ENCODE assay signal across 9 cellular contexts in genomic region chr17:67200727-67201301, GRCh38. TPM values are rescaled to one million over a fixed set of nuclear protein-coding genes. Genes with fewer than 3 reads are reported as not detected.
DNase-seq lines count a peak whose midpoint lies in the region; ATAC-seq, FAIRE-seq and TF ChIP-seq lines count a peak whose summit lies in the region.
"Had no signal": no experiment of that assay in that cellular context is flagged by ENCODE, and none has a peak within 500 bp of the region (broad histone marks: within the 10 kb centered on the region; RNA-seq: fewer than 3 reads in every experiment).

No MANE protein-coding gene starts in this region.

- intact Hi-C loops in GM12878 (cut with micrococcal nuclease; ENCODE audit: unreplicated experiment), result no loop called here
- intact Hi-C loops in activated CD4-positive, alpha-beta memory T cell treated with anti-CD3 and anti-CD28 coated beads for 36 hours (cut with micrococcal nuclease), result no loop called here
- intact Hi-C loops in gastrocnemius medialis (cut with DNase I; ENCODE audit: low total_unique reads), result no loop called here

- no peak overlapping the region for H3K4me3 ChIP-seq in GM12878
- H3K4me3 ChIP-seq in gastrocnemius medialis, result no peak overlapping the region

- no peaks in the 10 kb centered on the region for H3K79me2 ChIP-seq in GM12878 (ENCODE audit: control insufficient read depth, insufficient read depth, low read length)

- H3K4me1 ChIP-seq in GM12878 (ENCODE audit: control insufficient read depth, insufficient read depth, low read length), result no peaks in the 10 kb centered on the region
- peaks cover 0 to 4% of the 10 kb centered on the region in 2 donors for H3K4me1 ChIP-seq in gastrocnemius medialis

- no peak overlapping the region for H3K27ac ChIP-seq in GM12878 (ENCODE audit: control insufficient read depth, insufficient read depth)
- no peak overlapping the region for H3K27ac ChIP-seq in gastrocnemius medialis

- H3K4me1 Mint-ChIP-seq in activated CD4-positive, alpha-beta T cell treated with anti-CD3 and anti-CD28 coated beads, Interleukin-2, amount 10 ng/mL, durations not matched to agents 7 days and 5 days, result peaks cover 6% of the 10 kb centered on the region
- H3K4me1 Mint-ChIP-seq in activated CD4-positive, alpha-beta memory T cell treated with anti-CD3 and anti-CD28 coated beads for 36 hours (ENCODE audit: low read depth), result peaks cover 22% of the 10 kb centered on the region

- SMC1A ChIA-PET in GM12878 (lab: Charles Lee; ENCODE audit: uncharacterized antibody, unreplicated experiment), result interaction anchor here (1.4 to 2.7 kb wide), 2 partner anchors 14 to 17 kb away, joined by 4 to 11 read pairs; no protein-coding TSS in a partner anchor

- 93% methylated on average over 4 of the region's 4 CpGs for WGBS in GM12878 (ENCODE audit: insufficient coverage, insufficient replicate concordance, low lambda C conversion rate, missing lambda C conversion rate)

- TF ChIP-seq POLR2A in GM12878 (IDR thresholded peaks at IDR 0.05; ENCODE audit: low read depth, low read length), result no peak
- TF ChIP-seq POLR2A in gastrocnemius medialis (IDR thresholded peaks at IDR 0.05), result no peak

- no peak for FAIRE-seq in GM12878 (lab: Jason Lieb, UNC)

- H3K36me3 ChIP-seq in GM12878 (ENCODE audit: control insufficient read depth in 2 of 2, insufficient read depth in 2 of 2, low read length in 1 of 2) (peaks cover 9 to 23% of the 10 kb centered on the region in 2 experiments; a peak in 3 of 4 replicates), gastrocnemius medialis (peaks cover 0 to 24% of the 10 kb centered on the region in 2 donors)

- H3K36me3 Mint-ChIP-seq in activated CD4-positive, alpha-beta T cell treated with anti-CD3 and anti-CD28 coated beads, Interleukin-2, amount 10 ng/mL, durations not matched to agents 7 days and 5 days (ENCODE audit: low read depth), result peaks cover 49% of the 10 kb centered on the region
- H3K36me3 Mint-ChIP-seq in activated CD4-positive, alpha-beta memory T cell treated with anti-CD3 and anti-CD28 coated beads for 36 hours, result peaks cover 41% of the 10 kb centered on the region

- BruUV-seq in GM12878 (replicated peaks; lab: Mats Ljungman, UMichigan), result no TSS peak

- no peak overlapping the region for H3K27ac Mint-ChIP-seq in activated CD4-positive, alpha-beta T cell treated with anti-CD3 and anti-CD28 coated beads, Interleukin-2, amount 10 ng/mL, durations not matched to agents 7 days and 5 days
- no peak overlapping the region for H3K27ac Mint-ChIP-seq in activated CD4-positive, alpha-beta memory T cell treated with anti-CD3 and anti-CD28 coated beads for 36 hours

- H3K4me3 Mint-ChIP-seq in activated CD4-positive, alpha-beta T cell treated with anti-CD3 and anti-CD28 coated beads, Interleukin-2, amount 10 ng/mL, durations not matched to agents 7 days and 5 days, result no peak overlapping the region
- H3K4me3 Mint-ChIP-seq in activated CD4-positive, alpha-beta memory T cell treated with anti-CD3 and anti-CD28 coated beads for 36 hours, result no peak overlapping the region
- H3K4me3 Mint-ChIP-seq: central memory CD8-positive, alpha-beta T cell had no signal

- H3K27me3 ChIP-seq in GM12878 (replicated peaks in 1 of 2; ENCODE audit: control insufficient read depth in 2 of 2, insufficient read depth in 2 of 2, low read length in 1 of 2) (no peaks in the 10 kb centered on the region), gastrocnemius medialis (no peaks in the 10 kb centered on the region)

- in situ Hi-C loops in GM12878 (cut with MboI) (no loop called here), gastrocnemius medialis (cut with MboI; ENCODE audit: low sequenced_read_pairs in 4 of 4) (no loop called here)

- no peak overlapping the region for H3K9ac ChIP-seq in GM12878 (ENCODE audit: control insufficient read depth, insufficient read depth, low read length)

- H2AFZ ChIP-seq in GM12878 (ENCODE audit: control insufficient read depth, low read depth, low read length), result no peak overlapping the region

- no peaks in the 10 kb centered on the region for H3K9me3 ChIP-seq in GM12878 (replicated peaks; ENCODE audit: control insufficient read depth, insufficient read depth, low read length)
- H3K9me3 ChIP-seq in gastrocnemius medialis, result no peaks in the 10 kb centered on the region

- DNase-seq in D341Med (ENCODE audit: low spot score) (peak; percentile 68), HT-29 (ENCODE audit: low spot score) (peak; percentile 56), GM12878 (ENCODE audit: low read depth, low spot score) (no peak), myocyte (ENCODE audit: low read depth) (peak; percentile 19), NCI-H510A treated with DMSO at 0.1 percent for 48 hours (lab: John Stamatoyannopoulos, UW) (no peak), gastrocnemius medialis (no peak)
- DNase-seq in activated CD4-positive, alpha-beta T cell treated with anti-CD3 and anti-CD28 coated beads, Interleukin-2, amount 10 ng/mL, durations not matched to agents 7 days and 5 days, result no peak
- DNase-seq in activated CD4-positive, alpha-beta memory T cell treated with anti-CD3 and anti-CD28 coated beads for 36 hours, result no peak

- peaks cover 5% of the 10 kb centered on the region for H3K9me3 Mint-ChIP-seq in activated CD4-positive, alpha-beta T cell treated with anti-CD3 and anti-CD28 coated beads, Interleukin-2, amount 10 ng/mL, durations not matched to agents 7 days and 5 days
- H3K9me3 Mint-ChIP-seq in activated CD4-positive, alpha-beta memory T cell treated with anti-CD3 and anti-CD28 coated beads for 36 hours, result peaks cover 10% of the 10 kb centered on the region
- H3K9me3 Mint-ChIP-seq: central memory CD8-positive, alpha-beta T cell had no signal

- H3K4me2 ChIP-seq in GM12878 (ENCODE audit: control insufficient read depth, insufficient read depth), result no peak overlapping the region

- no peak for TF ChIP-seq EP300 in GM12878 (IDR thresholded peaks at IDR 0.05; ENCODE audit: borderline replicate concordance in 1 of 2, control insufficient read depth in 1 of 2, low read depth in 2 of 2, low read length in 2 of 2)

- POLR2A ChIA-PET in GM12878 (lab: Charles Lee), result no interaction called here
- POLR2A ChIA-PET in activated CD4-positive, alpha-beta T cell treated with anti-CD3 and anti-CD28 coated beads, Interleukin-2, amount 10 ng/mL, durations not matched to agents 7 days and 5 days (lab: Charles Lee), result no interaction called here
- POLR2A ChIA-PET in activated CD4-positive, alpha-beta memory T cell treated with anti-CD3 and anti-CD28 coated beads for 36 hours (lab: Charles Lee), result no interaction called here

- ATAC-seq in GM12878, result peak; percentile 67
- no peak for ATAC-seq in gastrocnemius medialis

- RAD21 ChIA-PET in GM12878 (lab: Charles Lee; ENCODE audit: unreplicated experiment), result interaction anchor here (0.8 kb wide), 1 partner anchor 29 kb away, joined by 3 read pairs; no protein-coding TSS in a partner anchor

- TF ChIP-seq CTCF in GM12878 (IDR thresholded peaks at IDR 0.05 in 2 of 3, conservative IDR thresholded peaks at IDR 0.05 in 1 of 3; ENCODE audit: control insufficient read depth in 2 of 3, extremely low read depth in 1 of 3, insufficient read depth in 1 of 3, low read depth in 3 of 3, low read length in 3 of 3), result peak; percentile 9 to 55 (median 39); a peak in 5 of 6 replicates
- TF ChIP-seq CTCF in gastrocnemius medialis (IDR thresholded peaks at IDR 0.05 in 4 of 5, conservative IDR thresholded peaks at IDR 0.05 in 1 of 5), result peak in 2 of 5 experiments; percentile 17 to 41

- no peaks in the 10 kb centered on the region for H3K27me3 Mint-ChIP-seq in activated CD4-positive, alpha-beta T cell treated with anti-CD3 and anti-CD28 coated beads, Interleukin-2, amount 10 ng/mL, durations not matched to agents 7 days and 5 days
- no peaks in the 10 kb centered on the region for H3K27me3 Mint-ChIP-seq in activated CD4-positive, alpha-beta memory T cell treated with anti-CD3 and anti-CD28 coated beads for 36 hours
- H3K27me3 Mint-ChIP-seq: central memory CD8-positive, alpha-beta T cell had no signal

- H4K20me1 ChIP-seq in GM12878 (ENCODE audit: control insufficient read depth, insufficient read depth), result no peaks in the 10 kb centered on the region

- CTCF ChIA-PET in GM12878 (lab: Yijun Ruan, JAX), result interaction anchor here (0.6 to 2.6 kb wide), 11 partner anchors 9 to 490 kb away, joined by 3 to 10 read pairs (median 4); no protein-coding TSS in a partner anchor
- CTCF ChIA-PET in activated CD4-positive, alpha-beta T cell treated with anti-CD3 and anti-CD28 coated beads, Interleukin-2, amount 10 ng/mL, durations not matched to agents 7 days and 5 days (lab: Charles Lee), result interaction anchor here (1.1 to 1.3 kb wide), 2 partner anchors 15 to 51 kb away, joined by 4 to 6 read pairs; no protein-coding TSS in a partner anchor
- CTCF ChIA-PET in activated CD4-positive, alpha-beta memory T cell treated with anti-CD3 and anti-CD28 coated beads for 36 hours (lab: Charles Lee), result interaction anchor here (0.7 to 2.6 kb wide), 12 partner anchors 9 to 110 kb away, joined by 3 to 10 read pairs (median 4); no protein-coding TSS in a partner anchor

- TF ChIP-seq RAD21 in GM12878 (IDR thresholded peaks at IDR 0.05; ENCODE audit: insufficient read depth, low read depth, low read length), result no peak

TF ChIP-seq in GM12878, 131 proteins besides CTCF, POLR2A, EP300 and RAD21:
- no peak for TF ChIP-seq BRCA1 (IDR thresholded peaks at IDR 0.05; ENCODE audit: low read depth, low read length)

RNA-seq across cellular contexts. Expression of gene HELZ, which starts 44.2 kb away (rescaled TPM):
- total RNA-seq in HT-29 (2014; rRNA removed; shearing (Covaris generic)), result 18.2 and 22.9 TPM in 2 replicates
- total RNA-seq in GM12878 (2013; cell fraction: nucleolus; rRNA removed), result 555 TPM in 2 replicates
- total RNA-seq in GM12878 (2014; rRNA removed) (16.7 and 19.6 TPM in 2 replicates), GM12878 (2014; rRNA removed; fragmentation: Illumina TruSeq; extraction: Trizol) (21.5 and 23.4 TPM in 2 replicates), GM12878 (2021) (32.7 and 36.4 TPM in 2 replicates), myocyte (41.9 and 43.7 TPM in 2 replicates), gastrocnemius medialis (10 to 100 TPM; 21.0 to 47.0 (median 38.9) TPM)
- 11.2 TPM for polyA plus RNA-seq in GM12878 (2011; ENCODE audit: low read depth)
- polyA plus RNA-seq in GM12878 (2011; rRNA removed) (29.3 and 42.1 TPM in 2 replicates), GM12878 (2014; fragmentation: Illumina TruSeq; extraction: Trizol) (12.6 and 15.6 TPM in 2 replicates), GM12878 (2014; fragmentation: Nextera tagmentation; extraction: Ambion mirVana) (1 to 10 TPM; 1.5 to 8.1 TPM), GM12878 (2014; rRNA removed) (7.3 and 7.9 TPM in 2 replicates), GM12878 (2016; fragmentation: Nextera tagmentation; extraction: Ambion mirVana) (10 to 100 TPM; 34.1 to 36.8 TPM)
- 15.3 and 21.5 TPM in 2 replicates for polyA plus RNA-seq in GM12878 (2011; cell fraction: cytosol; rRNA removed)
- polyA plus RNA-seq in GM12878 (2011; cell fraction: nucleus; rRNA removed), result 25.9 and 29.8 TPM in 2 replicates
- 8.9 and 12.1 TPM in 2 replicates for polyA plus RNA-seq in GM12878 (2012)
- 89.5 and 125 TPM in 2 replicates for polyA minus RNA-seq in GM12878 (2011; rRNA and poly(A)+ RNA removed)
- polyA minus RNA-seq in GM12878 (2011; cell fraction: cytosol; rRNA and poly(A)+ RNA removed), result 29.2 and 29.9 TPM in 2 replicates
- 88.5 and 107 TPM in 2 replicates for polyA minus RNA-seq in GM12878 (2011; cell fraction: nucleus; rRNA and poly(A)+ RNA removed)
- 6.3 TPM for polyA plus RNA-seq in myocyte (2012)
- 10 to 100 TPM; 76.8 to 77.3 TPM for total RNA-seq in activated CD4-positive, alpha-beta T cell treated with anti-CD3 and anti-CD28 coated beads, Interleukin-2, amount 10 ng/mL, durations not matched to agents 7 days and 5 days
- total RNA-seq in activated CD4-positive, alpha-beta memory T cell treated with anti-CD3 and anti-CD28 coated beads for 36 hours, result 10 to 100 TPM; 52.0 to 53.1 TPM

Comparison
In these comparisons a context has a peak if more than half of its experiments do, and no peak if none do; other contexts are left out.
1. DNase-seq: peak in D341Med (single experiment), HT-29 (single experiment) and myocyte (single experiment); none in GM12878 (single experiment), NCI-H510A treated with DMSO at 0.1 percent for 48 hours (single experiment), activated CD4-positive, alpha-beta T cell treated with anti-CD3 and anti-CD28 coated beads, Interleukin-2, amount 10 ng/mL, durations not matched to agents 7 days and 5 days (single experiment), activated CD4-positive, alpha-beta memory T cell treated with anti-CD3 and anti-CD28 coated beads for 36 hours (single experiment) and gastrocnemius medialis (0 of 2).